Comparison of ENCODE assay signal across 11 cellular contexts in genomic region chr6:146871613-146872465, GRCh38.
DNase-seq lines count a peak whose midpoint lies in the region; ATAC-seq, FAIRE-seq and TF ChIP-seq lines count a peak whose summit lies in the region.
"Had no signal": no experiment of that assay in that cellular context is flagged by ENCODE, and none has a peak within 500 bp of the region (broad histone marks: within the 10 kb centered on the region; RNA-seq: fewer than 3 reads in every experiment).

No MANE protein-coding gene starts in this region.

- no peak for TF ChIP-seq CTCF in omental fat pad (IDR thresholded peaks at IDR 0.05)
- TF ChIP-seq CTCF in left lung (IDR thresholded peaks at IDR 0.05) = no peak

- no peaks in the 10 kb centered on the region for H3K36me3 ChIP-seq in left lung
- H3K36me3 ChIP-seq: tibial artery had no signal

- intact Hi-C loops in left lung (cut with DNase I) = no loop called here

- no peaks in the 10 kb centered on the region for H3K27me3 ChIP-seq in left lung
- H3K27me3 ChIP-seq: tibial artery had no signal

- no peak for ATAC-seq in omental fat pad (ENCODE audit: low FRiP score)
- no peak for ATAC-seq in left lung

- H3K4me1 ChIP-seq in left lung = peaks cover 0 to 10% of the 10 kb centered on the region in 2 donors
- H3K4me1 ChIP-seq: tibial artery had no signal

- H3K27ac ChIP-seq in left lung = no peak overlapping the region
- H3K27ac ChIP-seq: tibial artery had no signal

- H3K9me3 ChIP-seq in left lung = no peaks in the 10 kb centered on the region
- H3K9me3 ChIP-seq: tibial artery had no signal

- no peak overlapping the region for H3K4me3 ChIP-seq in left lung
- H3K4me3 ChIP-seq: tibial artery had no signal

- FAIRE-seq in RCC 7860 (lab: Jason Lieb, UNC) = no peak
- peak; percentile 97 for FAIRE-seq in islet of Langerhans (lab: Jason Lieb, UNC)

- DNase-seq in COR-L47 (lab: John Stamatoyannopoulos, UW) (peak; percentile 6), NCI-H1105 treated with DMSO at 0.1 percent for 48 hours (lab: John Stamatoyannopoulos, UW) (peak; percentile 90), RCC 7860 (ENCODE audit: low spot score) (peak; percentile 8), omental fat pad (ENCODE audit: low spot score) (no peak), left lung (no peak), activated T-cell treated with anti-CD3 and anti-CD28 coated beads for 4 hours (no peak)
- DNase-seq in activated CD4-positive, alpha-beta T cell treated with anti-CD3 and anti-CD28 coated beads for 1 hour = no peak
- DNase-seq: DMS79; stimulated activated CD4-positive, alpha-beta T cell treated with anti-CD3 and anti-CD28 coated beads, Interleukin-2, amount 100 ng/mL, for 48 hours; tibial artery had no signal

Comparison
In these comparisons a context has a peak if more than half of its experiments do, and no peak if none do; other contexts are left out.
1. DNase-seq: peak in COR-L47 (single experiment), NCI-H1105 treated with DMSO at 0.1 percent for 48 hours (single experiment) and RCC 7860 (single experiment); none in omental fat pad (single experiment), left lung (0 of 2), activated CD4-positive, alpha-beta T cell treated with anti-CD3 and anti-CD28 coated beads for 1 hour (single experiment) and activated T-cell treated with anti-CD3 and anti-CD28 coated beads for 4 hours (single experiment).